In genomic region chr15:52054381-52054780, GRCh38 we compare ENCODE assay signal across 31 cellular contexts. TPM values are rescaled to one million over a fixed set of nuclear protein-coding genes. Genes with fewer than 3 reads are reported as not detected.
"Had no signal": no experiment of that assay in that cellular context is flagged by ENCODE, and none has a peak within 500 bp of the region (broad histone marks: within the 10 kb centered on the region; RNA-seq: fewer than 3 reads in every experiment).

No MANE protein-coding gene starts in this region.

- H3K4me1 Mint-ChIP-seq: activated CD4-positive, alpha-beta memory T cell treated with anti-CD3 and anti-CD28 coated beads, Interleukin-2, amount 10 ng/mL, durations not matched to agents 7 days and 5 days; activated CD4-positive, alpha-beta T cell treated with anti-CD3 and anti-CD28 coated beads, Interleukin-2, amount 10 ng/mL, durations not matched to agents 24 days and 14 days; activated T-helper 17 cell treated with anti-CD3 and anti-CD28 coated beads, Interleukin-2, amount 50 U/mL, for 72 hours; central memory CD8-positive, alpha-beta T cell; natural killer cell; neural progenitor cell; stimulated activated memory B cell treated with anti-CD40 and anti-IgM and Interleukin-4, amounts not matched to agents 10 μg/mL and 1 μg/mL and 100 μg/mL, for 72 hours had no signal

- H3K4me3 ChIP-seq: breast epithelium, gastrocnemius medialis, neural progenitor cell, right atrium auricular region, smooth muscle cell, suprapubic skin, tibial artery, upper lobe of right lung had no signal

- H3K36me3 Mint-ChIP-seq: natural killer cell had no signal

- H3K27me3 Mint-ChIP-seq: activated CD4-positive, alpha-beta memory T cell treated with anti-CD3 and anti-CD28 coated beads, Interleukin-2, amount 10 ng/mL, durations not matched to agents 7 days and 5 days; activated CD4-positive, alpha-beta T cell treated with anti-CD3 and anti-CD28 coated beads, Interleukin-2, amount 10 ng/mL, durations not matched to agents 24 days and 14 days; activated T-helper 17 cell treated with anti-CD3 and anti-CD28 coated beads, Interleukin-2, amount 50 U/mL, for 72 hours; central memory CD8-positive, alpha-beta T cell; stimulated activated memory B cell treated with anti-CD40 and anti-IgM and Interleukin-4, amounts not matched to agents 10 μg/mL and 1 μg/mL and 100 μg/mL, for 72 hours had no signal

- H3K9me3 Mint-ChIP-seq: activated CD4-positive, alpha-beta memory T cell treated with anti-CD3 and anti-CD28 coated beads, Interleukin-2, amount 10 ng/mL, durations not matched to agents 7 days and 5 days; activated CD4-positive, alpha-beta T cell treated with anti-CD3 and anti-CD28 coated beads, Interleukin-2, amount 10 ng/mL, durations not matched to agents 24 days and 14 days; activated T-cell treated with anti-CD3 and anti-CD28 coated beads, Interleukin-2, amount 50 U/mL, for 4 hours; activated T-helper 17 cell treated with anti-CD3 and anti-CD28 coated beads, Interleukin-2, amount 50 U/mL, for 72 hours; central memory CD8-positive, alpha-beta T cell; natural killer cell; stimulated activated memory B cell treated with anti-CD40 and anti-IgM and Interleukin-4, amounts not matched to agents 10 μg/mL and 1 μg/mL and 100 μg/mL, for 72 hours; T-helper 1 cell treated with Interleukin-12 subunit alpha and Interleukin-12 subunit beta and Interleukin-4 antibody, amounts not matched to agents 30 μg/mL and 1 μg/mL, for 36 hours had no signal

- ATAC-seq: activated CD4-positive, CD25-positive, alpha-beta regulatory T cell treated with anti-CD3 and anti-CD28 coated beads, Interleukin-2, amount 50 U/mL, for 24 hours; activated T-cell treated with anti-CD3 and anti-CD28 coated beads, Interleukin-2, amount 50 U/mL, for 4 hours; activated T-helper 17 cell treated with anti-CD3 and anti-CD28 coated beads, Interleukin-2, amount 50 U/mL, for 72 hours; gastrocnemius medialis; natural killer cell; stimulated activated memory B cell treated with anti-CD40 and anti-IgM and Interleukin-4, amounts not matched to agents 10 μg/mL and 1 μg/mL and 100 μg/mL, for 72 hours; upper lobe of right lung had no signal

- H3K4me3 Mint-ChIP-seq: activated CD4-positive, alpha-beta memory T cell treated with anti-CD3 and anti-CD28 coated beads, Interleukin-2, amount 10 ng/mL, durations not matched to agents 7 days and 5 days; activated CD4-positive, alpha-beta T cell treated with anti-CD3 and anti-CD28 coated beads, Interleukin-2, amount 10 ng/mL, durations not matched to agents 24 days and 14 days; activated T-cell treated with anti-CD3 and anti-CD28 coated beads, Interleukin-2, amount 50 U/mL, for 4 hours; activated T-helper 17 cell treated with anti-CD3 and anti-CD28 coated beads, Interleukin-2, amount 50 U/mL, for 72 hours; central memory CD8-positive, alpha-beta T cell; natural killer cell; neural progenitor cell; stimulated activated memory B cell treated with anti-CD40 and anti-IgM and Interleukin-4, amounts not matched to agents 10 μg/mL and 1 μg/mL and 100 μg/mL, for 72 hours; T-helper 1 cell treated with Interleukin-12 subunit alpha and Interleukin-12 subunit beta and Interleukin-4 antibody, amounts not matched to agents 30 μg/mL and 1 μg/mL, for 36 hours had no signal

- H3K27me3 ChIP-seq: breast epithelium, gastrocnemius medialis, neural progenitor cell, right atrium auricular region, suprapubic skin, tibial artery, upper lobe of right lung had no signal

- H3K9me3 ChIP-seq: breast epithelium, gastrocnemius medialis, suprapubic skin, tibial artery, upper lobe of right lung had no signal

- DNase-seq: activated CD4-positive, alpha-beta memory T cell treated with anti-CD3 and anti-CD28 coated beads, Interleukin-2, amount 10 ng/mL, durations not matched to agents 7 days and 5 days; activated CD4-positive, alpha-beta T cell treated with anti-CD3 and anti-CD28 coated beads, Interleukin-2, amount 10 ng/mL, durations not matched to agents 24 days and 14 days; activated gamma-delta T cell treated with Interleukin-2 at 50 U/mL for 16 hours; activated naive CD4-positive, alpha-beta T cell treated with anti-CD3 and anti-CD28 coated beads, Interleukin-2, amount 50 U/mL, for 16 hours; activated T-cell treated with anti-CD3 and anti-CD28 coated beads, Interleukin-2, amount 50 U/mL, for 4 hours; amniotic stem cell; dermis blood vessel endothelial cell; effector CD4-positive, alpha-beta T cell; gastrocnemius medialis; glutamatergic neuron; islet precursor cell; mesenchymal stem cell; natural killer cell; occipital lobe; stimulated activated CD4-positive, alpha-beta T cell treated with anti-CD3 and anti-CD28 coated beads, Interleukin-1b, Interleukin-23, amount 100 ng/mL, for 48 hours; stimulated activated CD4-positive, alpha-beta T cell treated with anti-CD3 and anti-CD28 coated beads, Interleukin-4, amount 100 ng/mL, for 4 hours; stimulated activated CD8-positive, alpha-beta memory T cell treated with anti-CD3 and anti-CD28 coated beads, Interleukin-4, amount 100 ng/mL, for 48 hours; T-helper 9 cell; tibial artery; upper lobe of right lung; WERI-Rb-1 had no signal

- H3K27ac Mint-ChIP-seq: activated CD4-positive, alpha-beta memory T cell treated with anti-CD3 and anti-CD28 coated beads, Interleukin-2, amount 10 ng/mL, durations not matched to agents 7 days and 5 days; activated CD4-positive, alpha-beta T cell treated with anti-CD3 and anti-CD28 coated beads, Interleukin-2, amount 10 ng/mL, durations not matched to agents 24 days and 14 days; activated T-helper 17 cell treated with anti-CD3 and anti-CD28 coated beads, Interleukin-2, amount 50 U/mL, for 72 hours; natural killer cell; stimulated activated memory B cell treated with anti-CD40 and anti-IgM and Interleukin-4, amounts not matched to agents 10 μg/mL and 1 μg/mL and 100 μg/mL, for 72 hours; T-helper 1 cell treated with Interleukin-12 subunit alpha and Interleukin-12 subunit beta and Interleukin-4 antibody, amounts not matched to agents 30 μg/mL and 1 μg/mL, for 36 hours had no signal

- H3K4me1 ChIP-seq: breast epithelium, neural progenitor cell, right atrium auricular region, suprapubic skin, tibial artery, upper lobe of right lung had no signal

- H3K27ac ChIP-seq: breast epithelium, gastrocnemius medialis, neural progenitor cell, right atrium auricular region, suprapubic skin, tibial artery, upper lobe of right lung, WERI-Rb-1 had no signal

RNA-seq across cellular contexts. Expression of gene BCL2L10, which starts 58.2 kb away (rescaled TPM):
- total RNA-seq: activated CD4-positive, alpha-beta memory T cell treated with anti-CD3 and anti-CD28 coated beads, Interleukin-2, amount 10 ng/mL, durations not matched to agents 7 days and 5 days; activated CD4-positive, alpha-beta T cell treated with anti-CD3 and anti-CD28 coated beads, Interleukin-2, amount 10 ng/mL, durations not matched to agents 24 days and 14 days; activated T-helper 17 cell treated with anti-CD3 and anti-CD28 coated beads, Interleukin-2, amount 50 U/mL, for 72 hours; gastrocnemius medialis; upper lobe of right lung had no signal
- polyA plus RNA-seq: smooth muscle cell had no signal
